In the genomic region with DNA sequence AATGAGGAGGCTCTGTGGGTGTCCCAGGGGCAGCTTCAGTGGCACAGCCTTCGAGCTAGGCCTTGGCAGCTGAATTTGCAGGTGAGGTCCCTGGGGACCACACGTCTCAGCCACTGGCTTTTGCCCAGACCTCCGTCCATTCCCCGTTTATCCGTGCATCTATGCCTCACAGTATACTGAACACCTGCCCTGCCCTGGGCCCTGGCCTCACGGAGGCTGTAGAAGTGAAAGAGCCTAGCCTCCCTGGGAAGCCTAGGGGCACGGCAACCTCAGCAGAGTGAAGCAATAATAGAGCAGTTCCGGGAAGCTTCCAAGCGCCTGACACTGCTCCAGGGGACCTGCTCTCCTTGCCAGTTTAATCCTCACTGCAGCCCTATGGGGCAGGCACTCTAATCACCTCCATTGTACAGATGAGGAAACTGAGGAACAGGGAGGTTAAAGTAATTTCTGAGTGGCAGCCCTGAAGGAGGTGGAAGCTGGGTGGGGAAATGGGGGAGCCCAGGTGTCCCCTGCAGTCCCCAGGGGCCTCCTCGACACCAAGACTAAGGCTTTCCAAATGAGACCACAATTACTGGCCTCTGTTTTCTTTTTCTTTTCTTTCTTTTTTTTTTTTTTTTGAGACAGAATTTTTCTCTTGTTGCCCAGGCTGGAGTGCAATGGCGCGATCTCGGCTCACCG, we compare ENCODE assay signal across 1 cellular context.
TF ChIP-seq lines count a peak whose summit lies in the region.

No MANE protein-coding gene starts in this region.

TF ChIP-seq in SK-N-SH treated with all-trans-retinoic acid at 6 μM for 48 hours, 23 proteins besides CTCF, POLR2A, EP300 and RAD21 (continued from another document):
- TF ChIP-seq ZNF565 (CRISPR knock-in tag; conservative IDR thresholded peaks at IDR 0.05; ENCODE audit: low read depth), result no peak
